26 cellular contexts compared by ENCODE assay signal in genomic region chr5:55557123-55557522, GRCh38. TPM values are rescaled to one million over a fixed set of nuclear protein-coding genes. Genes with fewer than 3 reads are reported as not detected.
DNase-seq lines count a peak whose midpoint lies in the region; ATAC-seq, FAIRE-seq and TF ChIP-seq lines count a peak whose summit lies in the region.
"Had no signal": no experiment of that assay in that cellular context is flagged by ENCODE, and none has a peak within 500 bp of the region (broad histone marks: within the 10 kb centered on the region; RNA-seq: fewer than 3 reads in every experiment).

No MANE protein-coding gene starts in this region.

- peak; percentile 9 for DNase-seq in DMS153 (lab: John Stamatoyannopoulos, UW)
- DNase-seq in DMS153 treated with DMSO at 0.1 percent for 48 hours (lab: John Stamatoyannopoulos, UW; ENCODE audit: unreplicated experiment) = no peak
- no peak for DNase-seq in GM12891 (ENCODE audit: insufficient read length, low spot score)
- peak; percentile 3 for DNase-seq in NCI-H345 treated with DMSO at 0.1 percent for 48 hours (lab: John Stamatoyannopoulos, UW; ENCODE audit: unreplicated experiment)
- peak in 1 of 2 donors; percentile 29 for DNase-seq in left colon
- no peak for DNase-seq in activated effector memory CD4-positive, alpha-beta T cell treated with Interleukin-2 at 50 U/mL for 16 hours
- DNase-seq: BE2C; CD8-positive, alpha-beta memory T cell; DMS53; GOT3; HCEC 1CT; IMR-90; MM.1S; NCI-H1417 treated with DMSO at 0.1 percent for 48 hours; NCI-H187 treated with DMSO at 0.1 percent for 48 hours; NCI-H2171; NCI-H446; NCI-H526; NK-92 treated with Interleukin-12 subunit alpha and Interleukin-12 subunit beta, amount 100 ng/mL, for 24 hours; PC-3; SK-N-SH; SW 1271; T-helper 17 cell had no signal

- intact Hi-C loops in left colon (cut with DNase I, micrococcal nuclease) = no loop called here

- no peak for TF ChIP-seq POLR2A in GM12891 (IDR thresholded peaks at IDR 0.05; ENCODE audit: low read depth, low read length)

- ATAC-seq in left colon (peak; percentile 99), HG02610 (IDR thresholded peaks at IDR 0.05; ENCODE audit: unreplicated experiment) (no peak), GM19467 (IDR thresholded peaks at IDR 0.05; ENCODE audit: unreplicated experiment) (no peak)
- ATAC-seq: PC-3, T-helper 17 cell had no signal

- FAIRE-seq in GM12891 (lab: Jason Lieb, UNC) = peak; percentile 48
- FAIRE-seq: G401.6 had no signal

TF ChIP-seq in GM12891, 5 proteins besides CTCF, POLR2A, EP300 and RAD21:
- TF ChIP-seq PAX5 (IDR thresholded peaks at IDR 0.05; ENCODE audit: insufficient read depth, low read length, severe bottlenecking) (no peak), POLR2AphosphoS5 (IDR thresholded peaks at IDR 0.05; ENCODE audit: low read depth, low read length) (no peak), TAF1 (IDR thresholded peaks at IDR 0.05; ENCODE audit: low read depth, low read length) (no peak)

RNA-seq across cellular contexts. Expression of gene PLPP1, which starts 22.4 kb away (rescaled TPM):
- 2.3 TPM for polyA plus RNA-seq in GM12891 (2012; ENCODE audit: low read depth, missing spikeins)
- 100 to 1,000 TPM in 1 of 2 donors, 10 to 100 TPM in 1; 69.7 to 109 TPM for total RNA-seq in left colon

Comparison
In these comparisons a context has a peak if more than half of its experiments do, and no peak if none do; other contexts are left out.
1. DNase-seq: peak in DMS153 (single experiment) and NCI-H345 treated with DMSO at 0.1 percent for 48 hours (single experiment); none in DMS153 treated with DMSO at 0.1 percent for 48 hours (single experiment), GM12891 (single experiment) and activated effector memory CD4-positive, alpha-beta T cell treated with Interleukin-2 at 50 U/mL for 16 hours (single experiment).